17 cellular contexts compared by ENCODE assay signal in genomic region chr6:21694168-21694567, GRCh38.
"Had no signal": no experiment of that assay in that cellular context is flagged by ENCODE, and none has a peak within 500 bp of the region (broad histone marks: within the 10 kb centered on the region; RNA-seq: fewer than 3 reads in every experiment).

No MANE protein-coding gene starts in this region.

- H3K36me3 ChIP-seq: right lobe of liver, tibial nerve, uterus, WERI-Rb-1 had no signal

- DNase-seq: activated CD4-positive, alpha-beta T cell treated with anti-CD3 and anti-CD28 coated beads for 1 hour; activated gamma-delta T cell treated with Interleukin-2 at 50 U/mL for 16 hours; activated T-cell treated with anti-CD3 and anti-CD28 coated beads, Interleukin-2, amount 50 U/mL, for 1 hour; anterior cingulate cortex; effector CD4-positive, alpha-beta T cell; foreskin fibroblast; left ventricle myocardium superior; mammary epithelial cell; right lobe of liver; stimulated activated CD4-positive, alpha-beta T cell treated with anti-CD3 and anti-CD28 coated beads, Interleukin-1b, Interleukin-23, amount 100 ng/mL, for 48 hours; stimulated activated naive CD8-positive, alpha-beta T cell treated with anti-CD3 and anti-CD28 coated beads, Interleukin-15, amount 100 ng/mL, for 72 hours; uterus; WERI-Rb-1 had no signal

- H3K9me3 ChIP-seq: right lobe of liver, tibial nerve, uterus had no signal

- H3K4me1 ChIP-seq: parathyroid adenoma, right lobe of liver, tibial nerve, uterus had no signal

- ATAC-seq: left ventricle myocardium superior; natural killer cell treated with Interleukin-12 subunit alpha and Interleukin-12 subunit beta and Interleukin-15 and Interleukin-18, amount 100 ng/mL, for 72 hours; right lobe of liver; stimulated activated naive CD8-positive, alpha-beta T cell treated with anti-CD3 and anti-CD28 coated beads, Interleukin-15, amount 100 ng/mL, for 72 hours had no signal

- H3K4me3 ChIP-seq: right lobe of liver, skin epidermis, tibial nerve, uterus had no signal

- H3K27ac ChIP-seq: parathyroid adenoma, right lobe of liver, skin epidermis, tibial nerve, uterus, WERI-Rb-1 had no signal

- H3K27me3 ChIP-seq: right lobe of liver, tibial nerve, uterus had no signal
